ENCODE assay signal across 1 cellular context in the genomic region with DNA sequence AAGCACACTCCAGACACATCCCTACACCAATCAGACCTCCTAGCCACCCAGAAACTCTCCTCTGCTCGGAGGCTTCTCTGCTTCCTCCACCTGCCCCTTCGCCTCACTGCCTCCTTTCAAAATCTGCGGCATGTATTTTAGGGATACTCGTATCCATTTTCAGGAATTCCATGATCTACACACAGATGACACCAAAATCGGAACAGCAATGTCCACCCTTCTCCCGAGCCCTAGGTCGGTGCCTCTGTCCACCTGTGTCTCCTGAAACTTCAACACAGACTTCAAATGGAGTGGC.
TF ChIP-seq lines count a peak whose summit lies in the region.

No MANE protein-coding gene starts in this region.

TF ChIP-seq in GM23338, 12 proteins besides CTCF, POLR2A, EP300 and RAD21 (continued from another document):
- TF ChIP-seq, protein P1, sequence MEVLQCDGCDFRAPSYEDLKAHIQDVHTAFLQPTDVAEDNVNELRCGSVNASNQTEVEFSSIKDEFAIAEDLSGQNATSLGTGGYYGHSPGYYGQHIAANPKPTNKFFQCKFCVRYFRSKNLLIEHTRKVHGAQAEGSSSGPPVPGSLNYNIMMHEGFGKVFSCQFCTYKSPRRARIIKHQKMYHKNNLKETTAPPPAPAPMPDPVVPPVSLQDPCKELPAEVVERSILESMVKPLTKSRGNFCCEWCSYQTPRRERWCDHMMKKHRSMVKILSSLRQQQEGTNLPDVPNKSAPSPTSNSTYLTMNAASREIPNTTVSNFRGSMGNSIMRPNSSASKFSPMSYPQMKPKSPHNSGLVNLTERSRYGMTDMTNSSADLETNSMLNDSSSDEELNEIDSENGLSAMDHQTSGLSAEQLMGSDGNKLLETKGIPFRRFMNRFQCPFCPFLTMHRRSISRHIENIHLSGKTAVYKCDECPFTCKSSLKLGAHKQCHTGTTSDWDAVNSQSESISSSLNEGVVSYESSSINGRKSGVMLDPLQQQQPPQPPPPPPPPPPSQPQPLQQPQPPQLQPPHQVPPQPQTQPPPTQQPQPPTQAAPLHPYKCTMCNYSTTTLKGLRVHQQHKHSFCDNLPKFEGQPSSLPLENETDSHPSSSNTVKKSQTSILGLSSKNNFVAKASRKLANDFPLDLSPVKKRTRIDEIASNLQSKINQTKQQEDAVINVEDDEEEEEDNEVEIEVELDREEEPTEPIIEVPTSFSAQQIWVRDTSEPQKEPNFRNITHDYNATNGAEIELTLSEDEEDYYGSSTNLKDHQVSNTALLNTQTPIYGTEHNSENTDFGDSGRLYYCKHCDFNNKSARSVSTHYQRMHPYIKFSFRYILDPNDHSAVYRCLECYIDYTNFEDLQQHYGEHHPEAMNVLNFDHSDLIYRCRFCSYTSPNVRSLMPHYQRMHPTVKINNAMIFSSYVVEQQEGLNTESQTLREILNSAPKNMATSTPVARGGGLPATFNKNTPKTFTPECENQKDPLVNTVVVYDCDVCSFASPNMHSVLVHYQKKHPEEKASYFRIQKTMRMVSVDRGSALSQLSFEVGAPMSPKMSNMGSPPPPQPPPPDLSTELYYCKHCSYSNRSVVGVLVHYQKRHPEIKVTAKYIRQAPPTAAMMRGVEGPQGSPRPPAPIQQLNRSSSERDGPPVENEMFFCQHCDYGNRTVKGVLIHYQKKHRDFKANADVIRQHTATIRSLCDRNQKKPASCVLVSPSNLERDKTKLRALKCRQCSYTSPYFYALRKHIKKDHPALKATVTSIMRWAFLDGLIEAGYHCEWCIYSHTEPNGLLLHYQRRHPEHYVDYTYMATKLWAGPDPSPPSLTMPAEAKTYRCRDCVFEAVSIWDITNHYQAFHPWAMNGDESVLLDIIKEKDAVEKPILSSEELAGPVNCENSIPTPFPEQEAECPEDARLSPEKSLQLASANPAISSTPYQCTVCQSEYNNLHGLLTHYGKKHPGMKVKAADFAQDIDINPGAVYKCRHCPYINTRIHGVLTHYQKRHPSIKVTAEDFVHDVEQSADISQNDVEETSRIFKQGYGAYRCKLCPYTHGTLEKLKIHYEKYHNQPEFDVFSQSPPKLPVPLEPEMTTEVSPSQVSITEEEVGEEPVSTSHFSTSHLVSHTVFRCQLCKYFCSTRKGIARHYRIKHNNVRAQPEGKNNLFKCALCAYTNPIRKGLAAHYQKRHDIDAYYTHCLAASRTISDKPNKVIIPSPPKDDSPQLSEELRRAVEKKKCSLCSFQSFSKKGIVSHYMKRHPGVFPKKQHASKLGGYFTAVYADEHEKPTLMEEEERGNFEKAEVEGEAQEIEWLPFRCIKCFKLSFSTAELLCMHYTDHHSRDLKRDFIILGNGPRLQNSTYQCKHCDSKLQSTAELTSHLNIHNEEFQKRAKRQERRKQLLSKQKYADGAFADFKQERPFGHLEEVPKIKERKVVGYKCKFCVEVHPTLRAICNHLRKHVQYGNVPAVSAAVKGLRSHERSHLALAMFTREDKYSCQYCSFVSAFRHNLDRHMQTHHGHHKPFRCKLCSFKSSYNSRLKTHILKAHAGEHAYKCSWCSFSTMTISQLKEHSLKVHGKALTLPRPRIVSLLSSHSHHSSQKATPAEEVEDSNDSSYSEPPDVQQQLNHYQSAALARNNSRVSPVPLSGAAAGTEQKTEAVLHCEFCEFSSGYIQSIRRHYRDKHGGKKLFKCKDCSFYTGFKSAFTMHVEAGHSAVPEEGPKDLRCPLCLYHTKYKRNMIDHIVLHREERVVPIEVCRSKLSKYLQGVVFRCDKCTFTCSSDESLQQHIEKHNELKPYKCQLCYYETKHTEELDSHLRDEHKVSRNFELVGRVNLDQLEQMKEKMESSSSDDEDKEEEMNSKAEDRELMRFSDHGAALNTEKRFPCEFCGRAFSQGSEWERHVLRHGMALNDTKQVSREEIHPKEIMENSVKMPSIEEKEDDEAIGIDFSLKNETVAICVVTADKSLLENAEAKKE (CRISPR knock-in tag; IDR thresholded peaks at IDR 0.05), result no peak
- no peak for TF ChIP-seq POLR2AphosphoS5 (IDR thresholded peaks at IDR 0.05; ENCODE audit: low read depth)
- no peak for TF ChIP-seq EZH2 (IDR thresholded peaks at IDR 0.05; ENCODE audit: low read depth, unreplicated experiment)
